ENCODE assay signal across 9 cellular contexts in the genomic region with DNA sequence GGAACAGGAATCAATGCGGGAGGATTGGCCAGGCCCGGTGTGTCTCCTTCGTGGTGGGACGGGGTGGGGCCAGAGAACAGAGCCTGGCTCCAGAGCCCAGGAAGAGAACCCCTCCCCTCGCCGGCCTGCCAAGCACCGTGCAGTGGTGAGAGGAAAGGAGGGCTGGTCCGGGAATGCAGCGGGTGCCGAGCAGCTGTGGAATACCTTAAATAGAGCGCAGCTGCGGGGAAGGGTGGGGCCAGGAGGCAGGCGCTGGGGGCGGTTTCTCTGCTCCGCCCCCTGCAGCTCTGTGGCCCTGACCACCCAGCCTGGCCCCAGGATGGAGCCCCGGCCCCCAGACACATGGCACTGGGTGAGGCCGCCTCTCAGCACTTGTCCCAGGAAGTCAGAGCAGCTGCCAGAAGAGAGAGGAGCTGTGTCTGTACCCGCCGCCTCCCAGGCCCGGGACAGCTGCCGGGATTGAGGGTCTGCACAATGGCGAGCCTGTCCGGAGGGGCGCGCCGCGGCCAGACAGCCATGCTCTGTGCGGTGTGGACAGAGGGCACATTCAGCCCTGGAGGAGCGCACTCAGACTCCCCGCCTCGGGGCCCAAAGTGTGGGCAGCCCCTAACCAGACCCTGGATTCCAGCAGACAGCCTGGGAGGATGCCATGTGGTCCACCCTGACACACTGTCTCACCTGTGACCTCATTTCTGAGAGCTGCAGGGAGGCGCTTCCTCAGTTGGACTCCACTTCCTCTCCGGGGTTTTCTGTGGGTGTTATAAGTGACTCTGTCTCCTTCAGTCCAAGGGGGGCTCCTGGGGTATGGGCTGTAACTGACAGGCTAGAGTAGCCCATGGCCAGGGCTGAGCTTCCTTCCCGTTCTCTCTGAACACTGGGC.
DNase-seq lines count a peak whose midpoint lies in the region; ATAC-seq and FAIRE-seq lines count a peak whose summit lies in the region.
"Had no signal": no experiment of that assay in that cellular context is flagged by ENCODE, and none has a peak within 500 bp of the region (broad histone marks: within the 10 kb centered on the region; RNA-seq: fewer than 3 reads in every experiment).

No MANE protein-coding gene starts in this region.

- 55 to 56% methylated on average over 34 of the region's 34 CpGs for WGBS in ectodermal cell, 2 experiments

- FAIRE-seq in frontal cortex (lab: Jason Lieb, UNC) (no peak), GM19239 (lab: Jason Lieb, UNC) (no peak)

- peak; percentile 42 for DNase-seq in stimulated activated CD4-positive, alpha-beta T cell treated with anti-CD3 and anti-CD28 coated beads, Interleukin-4, amount 100 ng/mL, for 24 hours
- DNase-seq in stimulated activated CD4-positive, alpha-beta T cell treated with anti-CD3 and anti-CD28 coated beads, Interleukin-4, amount 100 ng/mL, for 4 hours, result no peak
- peak; percentile 99 for DNase-seq in myocyte (ENCODE audit: low read depth)
- no peak for DNase-seq in frontal cortex (ENCODE audit: low spot score in 2 of 2)
- no peak for DNase-seq in GM19239 (ENCODE audit: insufficient read length, low spot score)
- DNase-seq: NCI-H1105 treated with DMSO at 0.1 percent for 48 hours had no signal

- no peaks in the 10 kb centered on the region for H3K9me3 ChIP-seq in ectodermal cell (ENCODE audit: control insufficient read depth, low read length)

- H3K36me3 ChIP-seq in ectodermal cell (ENCODE audit: control insufficient read depth, insufficient read depth, low read length), result no peaks in the 10 kb centered on the region

- no peaks in the 10 kb centered on the region for H3K27me3 ChIP-seq in ectodermal cell (ENCODE audit: control insufficient read depth, insufficient read depth, low read length, poor library complexity, severe bottlenecking)

- H3K27ac ChIP-seq in ectodermal cell (ENCODE audit: insufficient read depth, low read depth, low read length, poor library complexity, severe bottlenecking), result peak overlapping the region; percentile 1

- H3K4me1 ChIP-seq in ectodermal cell (ENCODE audit: control insufficient read depth, insufficient read depth, low read length), result peaks cover 23% of the 10 kb centered on the region

- ATAC-seq in GM21367 (IDR thresholded peaks at IDR 0.05; ENCODE audit: unreplicated experiment) (no peak), HG03095 (IDR thresholded peaks at IDR 0.05; ENCODE audit: unreplicated experiment) (no peak)

- no peak overlapping the region for H3K4me3 ChIP-seq in ectodermal cell (ENCODE audit: insufficient read depth, low read depth, low read length)

Comparison
In these comparisons a context has a peak if more than half of its experiments do, and no peak if none do; other contexts are left out.
1. DNase-seq: peak in stimulated activated CD4-positive, alpha-beta T cell treated with anti-CD3 and anti-CD28 coated beads, Interleukin-4, amount 100 ng/mL, for 24 hours (single experiment) and myocyte (single experiment); none in stimulated activated CD4-positive, alpha-beta T cell treated with anti-CD3 and anti-CD28 coated beads, Interleukin-4, amount 100 ng/mL, for 4 hours (0 of 2), frontal cortex (0 of 2) and GM19239 (single experiment).